20 cellular contexts compared by ENCODE assay signal in genomic region chr9:106535439-106535838, GRCh38.
DNase-seq lines count a peak whose midpoint lies in the region; ATAC-seq lines count a peak whose summit lies in the region.
"Had no signal": no experiment of that assay in that cellular context is flagged by ENCODE, and none has a peak within 500 bp of the region (broad histone marks: within the 10 kb centered on the region; RNA-seq: fewer than 3 reads in every experiment).

No MANE protein-coding gene starts in this region.

- no peaks in the 10 kb centered on the region for H3K27me3 ChIP-seq in neuronal stem cell (ENCODE audit: control insufficient read depth in 3 of 3, insufficient read depth in 3 of 3, low read depth in 1 of 3, low read length in 3 of 3)
- H3K27me3 ChIP-seq: left lung had no signal

- no peak overlapping the region for H4K91ac ChIP-seq in neuronal stem cell (ENCODE audit: low read depth, low read length, poor library complexity)

- no peak overlapping the region for H4K8ac ChIP-seq in neuronal stem cell (ENCODE audit: low read depth, low read length)

- no CpG with 5 or more reads among the region's 1 CpG for WGBS in neuronal stem cell (ENCODE audit: extremely low coverage in 2 of 2, insufficient read length in 2 of 2, insufficient replicate concordance in 1 of 2), 2 donors

- no peak overlapping the region for H3K4me3 Mint-ChIP-seq in activated naive CD4-positive, alpha-beta T cell treated with anti-CD3 and anti-CD28 coated beads for 36 hours
- H3K4me3 Mint-ChIP-seq: activated B cell treated with CpG ODN at 0.5 μM for 24 hours; activated naive CD8-positive, alpha-beta T cell; activated T-helper 1 cell treated with anti-CD3 and anti-CD28 coated beads, Interleukin-12 subunit alpha, Interleukin-12 subunit beta, Interleukin-2, Interleukin-4 antibody, amounts not matched to agents 30 ng/mL and 10 ng/mL and 1 ng/mL, durations not matched to agents 14 hours and 24 hours and 36 hours; stimulated activated effector memory CD8-positive, alpha-beta T cell treated with anti-CD3 and anti-CD28 coated beads, Interleukin-12 subunit alpha, Interleukin-12 subunit beta, amount 100 ng/mL, for 72 hours had no signal

- no peak overlapping the region for H3K4me3 ChIP-seq in neuronal stem cell (ENCODE audit: low read length in 2 of 2)
- H3K4me3 ChIP-seq: HAP-1, left lung had no signal

- no peak overlapping the region for H2BK12ac ChIP-seq in neuronal stem cell (ENCODE audit: low read length)

- H3K14ac ChIP-seq in neuronal stem cell (ENCODE audit: low read length): no peak overlapping the region

- intact Hi-C loops in activated naive CD4-positive, alpha-beta T cell treated with anti-CD3 and anti-CD28 coated beads for 36 hours (cut with micrococcal nuclease): no loop called here

- H2BK120ac ChIP-seq in neuronal stem cell (ENCODE audit: low read depth, low read length): no peak overlapping the region

- H2AK5ac ChIP-seq in neuronal stem cell (ENCODE audit: low read depth, low read length): no peak overlapping the region

- no peak overlapping the region for H3K4ac ChIP-seq in neuronal stem cell (ENCODE audit: low read length)

- no peak overlapping the region for H3K4me2 ChIP-seq in neuronal stem cell (ENCODE audit: insufficient read depth, low read length, poor library complexity, severe bottlenecking)

- H3K18ac ChIP-seq in neuronal stem cell (ENCODE audit: low read length): peak overlapping the region; percentile 5

- no peaks in the 10 kb centered on the region for H3K36me3 ChIP-seq in neuronal stem cell (replicated peaks in 1 of 2; ENCODE audit: control insufficient read depth in 2 of 2, insufficient read depth in 2 of 2, low read length in 2 of 2)
- H3K36me3 ChIP-seq: HAP-1, left lung had no signal

- H3K27ac ChIP-seq in neuronal stem cell (replicated peaks; ENCODE audit: low read length): no peak overlapping the region
- H3K27ac ChIP-seq: left lung had no signal

- CTCF ChIA-PET in activated naive CD4-positive, alpha-beta T cell treated with anti-CD3 and anti-CD28 coated beads for 36 hours (lab: Charles Lee): no interaction called here

- no peak overlapping the region for H2BK15ac ChIP-seq in neuronal stem cell (ENCODE audit: low read length)

- no peaks in the 10 kb centered on the region for H3K36me3 Mint-ChIP-seq in activated naive CD4-positive, alpha-beta T cell treated with anti-CD3 and anti-CD28 coated beads for 36 hours (ENCODE audit: low read depth)
- H3K36me3 Mint-ChIP-seq: activated naive CD8-positive, alpha-beta T cell; stimulated activated effector memory CD8-positive, alpha-beta T cell treated with anti-CD3 and anti-CD28 coated beads, Interleukin-12 subunit alpha, Interleukin-12 subunit beta, amount 100 ng/mL, for 72 hours had no signal

- ATAC-seq in HG02852 (IDR thresholded peaks at IDR 0.05; ENCODE audit: unreplicated experiment) (no peak), HG02938 (IDR thresholded peaks at IDR 0.05; ENCODE audit: unreplicated experiment) (no peak)
- ATAC-seq: left lung; stimulated activated effector memory CD8-positive, alpha-beta T cell treated with anti-CD3 and anti-CD28 coated beads, Interleukin-12 subunit alpha, Interleukin-12 subunit beta, amount 100 ng/mL, for 72 hours had no signal

- peak; percentile 22 for DNase-seq in GDM1 (lab: John Stamatoyannopoulos, UW)
- peak; percentile 33 for DNase-seq in astrocyte of the hippocampus (ENCODE audit: low read depth, low spot score)
- DNase-seq in islet precursor cell: peak; percentile 91
- DNase-seq in neuronal stem cell (ENCODE audit: low spot score): no peak
- DNase-seq in activated naive CD4-positive, alpha-beta T cell treated with anti-CD3 and anti-CD28 coated beads for 36 hours: no peak
- DNase-seq: activated B cell treated with CpG ODN at 0.5 μM for 24 hours; activated CD4-positive, alpha-beta T cell treated with anti-CD3 and anti-CD28 coated beads, Interleukin-2, amount 50 U/mL, for 4 hours; Caco-2; DND-41; glutamatergic neuron; left lung; MM.1S; NCI-H1436 treated with DMSO at 0.1 percent for 48 hours; stimulated activated CD4-positive, alpha-beta T cell treated with anti-CD3 and anti-CD28 coated beads, Interleukin-2, amount 100 ng/mL, for 48 hours had no signal

- no peak overlapping the region for H3K27ac Mint-ChIP-seq in activated naive CD4-positive, alpha-beta T cell treated with anti-CD3 and anti-CD28 coated beads for 36 hours
- H3K27ac Mint-ChIP-seq: activated B cell treated with CpG ODN at 0.5 μM for 24 hours; activated naive CD8-positive, alpha-beta T cell; activated T-helper 1 cell treated with anti-CD3 and anti-CD28 coated beads, Interleukin-12 subunit alpha, Interleukin-12 subunit beta, Interleukin-2, Interleukin-4 antibody, amounts not matched to agents 30 ng/mL and 10 ng/mL and 1 ng/mL, durations not matched to agents 14 hours and 24 hours and 36 hours; stimulated activated effector memory CD8-positive, alpha-beta T cell treated with anti-CD3 and anti-CD28 coated beads, Interleukin-12 subunit alpha, Interleukin-12 subunit beta, amount 100 ng/mL, for 72 hours had no signal

- no peaks in the 10 kb centered on the region for H3K9me3 ChIP-seq in neuronal stem cell (replicated peaks in 1 of 2; ENCODE audit: control insufficient read depth in 2 of 2, insufficient read depth in 1 of 2, low read depth in 1 of 2, low read length in 2 of 2)
- H3K9me3 ChIP-seq: Caco-2, HAP-1, left lung had no signal

- H3K27me3 Mint-ChIP-seq in activated naive CD4-positive, alpha-beta T cell treated with anti-CD3 and anti-CD28 coated beads for 36 hours (ENCODE audit: low read depth): no peaks in the 10 kb centered on the region
- H3K27me3 Mint-ChIP-seq: activated B cell treated with CpG ODN at 0.5 μM for 24 hours; activated naive CD8-positive, alpha-beta T cell had no signal

- peaks cover 3% of the 10 kb centered on the region in 2 donors for H3K4me1 ChIP-seq in neuronal stem cell (ENCODE audit: control insufficient read depth in 2 of 2, insufficient read depth in 1 of 2, low read depth in 1 of 2, low read length in 2 of 2)
- H3K4me1 ChIP-seq: Caco-2, HAP-1, left lung had no signal

- H2AFZ ChIP-seq in neuronal stem cell (ENCODE audit: low read length): peak overlapping the region; percentile 37

- H3K4me1 Mint-ChIP-seq in activated naive CD4-positive, alpha-beta T cell treated with anti-CD3 and anti-CD28 coated beads for 36 hours (ENCODE audit: low read depth): no peaks in the 10 kb centered on the region
- H3K4me1 Mint-ChIP-seq: activated B cell treated with CpG ODN at 0.5 μM for 24 hours; stimulated activated effector memory CD8-positive, alpha-beta T cell treated with anti-CD3 and anti-CD28 coated beads, Interleukin-12 subunit alpha, Interleukin-12 subunit beta, amount 100 ng/mL, for 72 hours had no signal

- no peaks in the 10 kb centered on the region for H3K79me1 ChIP-seq in neuronal stem cell (ENCODE audit: low read depth, low read length)

- no peak overlapping the region for H2BK5ac ChIP-seq in neuronal stem cell (ENCODE audit: low read length)

- H3K9me3 Mint-ChIP-seq in activated naive CD4-positive, alpha-beta T cell treated with anti-CD3 and anti-CD28 coated beads for 36 hours: peaks cover 2% of the 10 kb centered on the region
- H3K9me3 Mint-ChIP-seq: activated B cell treated with CpG ODN at 0.5 μM for 24 hours; activated T-helper 1 cell treated with anti-CD3 and anti-CD28 coated beads, Interleukin-12 subunit alpha, Interleukin-12 subunit beta, Interleukin-2, Interleukin-4 antibody, amounts not matched to agents 30 ng/mL and 10 ng/mL and 1 ng/mL, durations not matched to agents 14 hours and 24 hours and 36 hours had no signal

- H3K9ac ChIP-seq in neuronal stem cell (ENCODE audit: low read depth, low read length, poor library complexity): no peak overlapping the region

- no peak overlapping the region for H3K23ac ChIP-seq in neuronal stem cell (ENCODE audit: low read depth, low read length, poor library complexity)

Comparison
In these comparisons a context has a peak if more than half of its experiments do, and no peak if none do; other contexts are left out.
1. DNase-seq: peak in GDM1 (single experiment), astrocyte of the hippocampus (single experiment) and islet precursor cell (single experiment); none in neuronal stem cell (single experiment) and activated naive CD4-positive, alpha-beta T cell treated with anti-CD3 and anti-CD28 coated beads for 36 hours (single experiment).